Comparison of ENCODE assay signal across 8 cellular contexts in the genomic region with DNA sequence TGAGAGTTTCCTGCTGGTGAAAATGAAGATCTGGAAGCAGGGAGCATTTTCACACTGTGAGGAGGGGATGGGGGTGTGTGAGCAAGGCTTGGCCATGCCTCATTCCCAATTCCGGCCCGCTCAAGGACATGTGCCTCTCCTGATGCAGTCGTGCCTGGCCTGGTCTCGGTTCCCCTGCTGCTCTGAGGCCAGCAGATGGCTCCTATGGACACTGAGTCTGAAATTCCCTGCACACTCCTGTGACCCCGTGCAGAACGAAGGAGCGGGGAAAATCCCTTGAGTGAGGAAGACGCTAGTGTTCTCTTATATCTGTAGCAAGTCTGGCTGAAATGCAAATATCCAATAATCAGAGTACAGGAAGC. TPM values are rescaled to one million over a fixed set of nuclear protein-coding genes. Genes with fewer than 3 reads are reported as not detected.
A peak's percentile ranks its signal among the peaks of the same experiment; 100 is the strongest.
DNase-seq lines count a peak whose midpoint lies in the region; ATAC-seq and TF ChIP-seq lines count a peak whose summit lies in the region.

No MANE protein-coding gene starts in this region.

- H3K9me3 Mint-ChIP-seq in H9: peaks cover 10 to 29% of the 10 kb centered on the region in 2 experiments

- no peak overlapping the region for H3K14ac ChIP-seq in H9 (ENCODE audit: insufficient read depth, low read length)

- no peaks in the 10 kb centered on the region for H3K79me2 ChIP-seq in H9 (ENCODE audit: insufficient read depth, low read length)

- no peak overlapping the region for H3K23ac ChIP-seq in H9 (ENCODE audit: insufficient read length, low read depth, low read length)

- ATAC-seq in GM18517 (IDR thresholded peaks at IDR 0.05; ENCODE audit: unreplicated experiment) (no peak), HG02678 (IDR thresholded peaks at IDR 0.05; ENCODE audit: unreplicated experiment) (no peak), GM19328 (IDR thresholded peaks at IDR 0.05; ENCODE audit: unreplicated experiment) (no peak)

- peaks cover 24% of the 10 kb centered on the region for H3K27me3 Mint-ChIP-seq in H9 (ENCODE audit: low read depth)

- peaks cover 17 to 20% of the 10 kb centered on the region in 2 experiments for H3K4me1 Mint-ChIP-seq in H9

- H3K4me3 Mint-ChIP-seq in H9: peak overlapping the region; percentile 75 to 86

- H4K20me1 ChIP-seq in H9 (ENCODE audit: control insufficient read depth, insufficient read depth, insufficient read length): no peaks in the 10 kb centered on the region

- peaks cover 0 to 3% of the 10 kb centered on the region in 2 donors for H3K36me3 ChIP-seq in ascending aorta
- H3K36me3 ChIP-seq in thymus (ENCODE audit: control insufficient read depth, insufficient read depth): no peaks in the 10 kb centered on the region

- H3K9me3 ChIP-seq in H9 (ENCODE audit: control insufficient read depth, low read depth, low read length) (no peaks in the 10 kb centered on the region), ascending aorta (no peaks in the 10 kb centered on the region), thymus (ENCODE audit: control insufficient read depth) (no peaks in the 10 kb centered on the region)

- H2BK12ac ChIP-seq in H9 (ENCODE audit: insufficient read length, low read depth, low read length): no peak overlapping the region

- peak overlapping the region; percentile 24 to 90 (median 46); a peak in 4 of 7 replicates for H3K27ac Mint-ChIP-seq in H9

- H4K8ac ChIP-seq in H9 (replicated peaks; ENCODE audit: insufficient read length, low read depth, low read length): no peak overlapping the region

- H3K27me3 ChIP-seq in H9 (ENCODE audit: insufficient read depth, low read length): no peaks in the 10 kb centered on the region; the same call in 1 of the 2 replicates
- no peaks in the 10 kb centered on the region for H3K27me3 ChIP-seq in ascending aorta
- H3K27me3 ChIP-seq in thymus (ENCODE audit: control insufficient read depth, insufficient read depth): no peaks in the 10 kb centered on the region

- no peaks in the 10 kb centered on the region for H3K79me1 ChIP-seq in H9 (ENCODE audit: insufficient read depth, low read depth, low read length, poor library complexity, severe bottlenecking)

- TF ChIP-seq CTCF in AG09309 (IDR thresholded peaks at IDR 0.05; ENCODE audit: control insufficient read depth, insufficient read depth, low read depth, low read length, missing control alignments): peak; percentile 28
- TF ChIP-seq CTCF in H9 (conservative IDR thresholded peaks at IDR 0.05): no peak
- TF ChIP-seq CTCF in ascending aorta (IDR thresholded peaks at IDR 0.05): peak in 1 of 3 experiments; percentile 25

- intact Hi-C loops in ascending aorta (cut with DNase I): loop anchor here (1.0 to 5.0 kb wide), 8 partner anchors 24 to 330 kb away; partner anchors contain the start of genes ZNF136, ZNF20, ZNF433 and ZNF44

- H2BK15ac ChIP-seq in H9 (ENCODE audit: low read depth, low read length): no peak overlapping the region

- H2AK5ac ChIP-seq in H9 (ENCODE audit: insufficient read length, low read length): no peak overlapping the region

- H3K4ac ChIP-seq in H9 (ENCODE audit: low read depth, low read length): no peak overlapping the region

- no peak overlapping the region for H3K56ac ChIP-seq in H9 (ENCODE audit: insufficient read length, low read depth, low read length)

- no peak overlapping the region for H4K5ac ChIP-seq in H9 (ENCODE audit: insufficient read length, low read depth, low read length)

- H2BK120ac ChIP-seq in H9 (ENCODE audit: low read depth, low read length, poor library complexity, severe bottlenecking): no peak overlapping the region

- H2BK20ac ChIP-seq in H9 (ENCODE audit: low read depth, low read length, poor library complexity, severe bottlenecking): no peak overlapping the region

- H3K4me1 ChIP-seq in H9 (ENCODE audit: insufficient read depth, low read length): no peaks in the 10 kb centered on the region
- peaks cover 9 to 17% of the 10 kb centered on the region in 2 donors for H3K4me1 ChIP-seq in ascending aorta
- peaks cover 8% of the 10 kb centered on the region for H3K4me1 ChIP-seq in thymus (ENCODE audit: control insufficient read depth, insufficient read depth, low read length)

- H3K4me2 ChIP-seq in H9 (ENCODE audit: insufficient read depth, insufficient read length, low read length): peak overlapping the region; percentile 65

- no peak overlapping the region for H2BK5ac ChIP-seq in H9 (ENCODE audit: insufficient read length, low read length)

- H4K91ac ChIP-seq in H9 (ENCODE audit: insufficient read length, low read depth, low read length): no peak overlapping the region

- H3K4me3 ChIP-seq in AG09309 (ENCODE audit: control insufficient read depth, low read depth, low read length) (peak overlapping the region; percentile 70; the same call in 1 of the 2 replicates), ascending aorta (peak overlapping the region; percentile 72 to 87), thymus (ENCODE audit: low read length) (peak overlapping the region; percentile 84)

- no peak overlapping the region for H2AFZ ChIP-seq in H9 (ENCODE audit: low read length)

- no CpG with 5 or more reads among the region's 8 CpGs for WGBS in H9 (ENCODE audit: extremely low coverage, insufficient read length, low lambda C conversion rate)
- WGBS in thymus: 19% methylated on average over 8 of the region's 8 CpGs

- H3K23me2 ChIP-seq in H9 (ENCODE audit: insufficient read length, low read depth, low read length, poor library complexity, severe bottlenecking): peaks cover 5% of the 10 kb centered on the region

- DNase-seq in AG09309 (ENCODE audit: low read depth) (no peak), H9 (no peak), ascending aorta (ENCODE audit: low spot score in 2 of 2) (no peak), kidney glomerular epithelial cell (lab: John Stamatoyannopoulos, UW) (peak; percentile 50)

- no peak overlapping the region for H3T11ph ChIP-seq in H9 (ENCODE audit: low read length)

- peaks cover 0 to 7% (median 6%) of the 10 kb centered on the region in 3 experiments; a peak in 4 of 7 replicates for H3K36me3 Mint-ChIP-seq in H9 (ENCODE audit: insufficient read depth in 1 of 3, low read depth in 3 of 3)

- H3K27ac ChIP-seq in H9 (ENCODE audit: insufficient read length, low read depth, low read length) (no peak overlapping the region), ascending aorta (peak overlapping the region; percentile 94), thymus (ENCODE audit: low read depth) (peak overlapping the region; percentile 99)

- no peak overlapping the region for H3K18ac ChIP-seq in H9 (ENCODE audit: insufficient read length, low read depth, low read length)

- no peak overlapping the region for H3K9ac ChIP-seq in H9 (ENCODE audit: extremely low read depth, insufficient read length, low read length)

RNA-seq across cellular contexts. Expression of gene ZNF763, which starts 0.4 kb away (rescaled TPM):
- 0.77 and 1.3 TPM in 2 replicates for total RNA-seq in H9 (2021)
- 2.8 TPM for total RNA-seq in ascending aorta
- polyA plus RNA-seq in thymus: 9.9 TPM

RNA-seq across cellular contexts. Expression of gene ZNF700, which starts 39.6 kb away (rescaled TPM):
- 9.3 and 9.9 TPM in 2 replicates for total RNA-seq in H9 (2021)
- total RNA-seq in ascending aorta: 4.4 TPM
- 42.6 TPM for polyA plus RNA-seq in thymus
